In genomic region chr19:39720144-39720543, GRCh38 we compare ENCODE assay signal across 2 cellular contexts. TPM values are rescaled to one million over a fixed set of nuclear protein-coding genes. Genes with fewer than 3 reads are reported as not detected.
"Had no signal": no experiment of that assay in that cellular context is flagged by ENCODE, and none has a peak within 500 bp of the region (broad histone marks: within the 10 kb centered on the region; RNA-seq: fewer than 3 reads in every experiment).

No MANE protein-coding gene starts in this region.

RNA-seq across cellular contexts. Expression of gene LGALS14, which starts 15.9 kb away (rescaled TPM):
- total RNA-seq: G401 had no signal

RNA-seq across cellular contexts. Expression of gene CLC, which starts 17.7 kb away (rescaled TPM):
- total RNA-seq: G401 had no signal

RNA-seq across cellular contexts. Expression of gene LEUTX, which starts 58.5 kb away (rescaled TPM):
- total RNA-seq: G401, GM12878 had no signal
